In the genomic region with DNA sequence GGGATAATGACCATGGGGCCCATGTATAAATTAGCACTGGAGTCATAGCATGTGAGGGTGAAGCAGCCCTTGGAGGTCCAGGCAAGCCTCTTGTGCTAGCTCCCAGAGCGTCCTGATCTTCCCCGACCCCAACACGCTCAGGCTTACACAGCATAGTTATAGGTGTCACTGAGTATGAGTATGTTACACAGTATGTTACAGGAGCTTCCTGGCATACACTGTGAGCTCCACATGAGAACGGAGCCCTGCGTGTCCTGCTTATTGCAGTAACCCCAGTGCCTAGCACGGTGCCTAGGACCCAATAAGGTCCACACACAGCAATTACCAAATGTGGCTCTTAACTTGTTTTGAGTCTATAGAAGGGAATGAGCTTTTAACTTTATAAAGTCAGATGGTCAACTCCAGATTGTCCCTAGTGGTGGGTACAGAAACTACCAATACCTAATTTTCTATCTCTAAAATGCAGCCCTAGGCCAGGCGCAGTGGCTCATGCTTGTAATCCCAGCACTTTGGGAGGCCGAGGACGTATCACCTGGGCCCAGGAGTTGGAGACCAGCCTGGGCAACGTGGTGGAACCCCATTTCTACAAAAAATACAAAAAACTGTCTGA, we compare ENCODE assay signal across 8 cellular contexts.
DNase-seq lines count a peak whose midpoint lies in the region; ATAC-seq and TF ChIP-seq lines count a peak whose summit lies in the region.

No MANE protein-coding gene starts in this region.

- H3K9me3 ChIP-seq in Caco-2 (no peaks in the 10 kb centered on the region), upper lobe of right lung (no peaks in the 10 kb centered on the region)

- peaks cover 32% of the 10 kb centered on the region for H3K4me1 Mint-ChIP-seq in Caco-2 (ENCODE audit: low read depth, unreplicated experiment)

- peak in 1 of 2 experiments; percentile 31 for DNase-seq in Caco-2
- DNase-seq in M059J (ENCODE audit: low read depth) = peak; percentile 24
- DNase-seq in upper lobe of right lung = no peak
- no peak for DNase-seq in stimulated activated CD4-positive, alpha-beta T cell treated with anti-CD3 and anti-CD28 coated beads, Interleukin-4, amount 100 ng/mL, for 1 hour
- DNase-seq in DMS79 (lab: John Stamatoyannopoulos, UW) = no peak

- no peaks in the 10 kb centered on the region for H3K27me3 Mint-ChIP-seq in Caco-2 (ENCODE audit: insufficient read depth, unreplicated experiment)

- H3K4me1 ChIP-seq in Caco-2 (peaks cover 38% of the 10 kb centered on the region), upper lobe of right lung (no peaks in the 10 kb centered on the region)

- TF ChIP-seq CTCF in Caco-2 (IDR thresholded peaks at IDR 0.05; ENCODE audit: insufficient read depth in 1 of 2, low read depth in 1 of 2, low read length in 1 of 2, severe bottlenecking in 1 of 2, unreplicated experiment in 1 of 2) (peak; percentile 20 to 50), upper lobe of right lung (IDR thresholded peaks at IDR 0.05) (peak; percentile 37)

- ATAC-seq in GM21367 (IDR thresholded peaks at IDR 0.05; ENCODE audit: unreplicated experiment) = peak; percentile 85
- ATAC-seq in esophagus mucosa = peak; percentile 9
- peak; percentile 52 for ATAC-seq in upper lobe of right lung
- ATAC-seq in HG02763 (IDR thresholded peaks at IDR 0.05; ENCODE audit: unreplicated experiment) = no peak

- no peak overlapping the region for H3K4me3 Mint-ChIP-seq in Caco-2 (ENCODE audit: unreplicated experiment)

- no peaks in the 10 kb centered on the region for H3K27me3 ChIP-seq in Caco-2 (replicated peaks; ENCODE audit: control insufficient read depth, insufficient read depth, low read length)
- no peaks in the 10 kb centered on the region for H3K27me3 ChIP-seq in upper lobe of right lung

- H3K36me3 ChIP-seq in Caco-2 (ENCODE audit: control insufficient read depth, insufficient read depth, low read length) (peaks cover 9% of the 10 kb centered on the region), upper lobe of right lung (no peaks in the 10 kb centered on the region)

- CTCF ChIA-PET in Caco-2 (lab: Charles Lee) = interaction anchor here (0.7 to 1.3 kb wide), 8 partner anchors 8 to 206 kb away, joined by 3 to 8 read pairs (median 4); a partner anchor contains a TSS

- no peaks in the 10 kb centered on the region for H3K9me3 Mint-ChIP-seq in Caco-2 (ENCODE audit: unreplicated experiment)

- no peak overlapping the region for H3K4me3 ChIP-seq in Caco-2 (ENCODE audit: low read depth, low read length)
- H3K4me3 ChIP-seq in upper lobe of right lung = no peak overlapping the region

- intact Hi-C loops in Caco-2 (cut with micrococcal nuclease; ENCODE audit: unreplicated experiment) (no loop called here), upper lobe of right lung (cut with DNase I) (no loop called here)

- peaks cover 26% of the 10 kb centered on the region for H3K36me3 Mint-ChIP-seq in Caco-2 (ENCODE audit: insufficient read depth, unreplicated experiment)

- no peak overlapping the region for H3K27ac ChIP-seq in upper lobe of right lung

- POLR2A ChIA-PET in Caco-2 (lab: Charles Lee) = no interaction called here

- no TSS peak for BruUV-seq in Caco-2 (replicated peaks; lab: Mats Ljungman, UMichigan)

- H3K27ac Mint-ChIP-seq in Caco-2 (ENCODE audit: unreplicated experiment) = peak overlapping the region; percentile 73
